ENCODE assay signal across 16 cellular contexts in the genomic region with DNA sequence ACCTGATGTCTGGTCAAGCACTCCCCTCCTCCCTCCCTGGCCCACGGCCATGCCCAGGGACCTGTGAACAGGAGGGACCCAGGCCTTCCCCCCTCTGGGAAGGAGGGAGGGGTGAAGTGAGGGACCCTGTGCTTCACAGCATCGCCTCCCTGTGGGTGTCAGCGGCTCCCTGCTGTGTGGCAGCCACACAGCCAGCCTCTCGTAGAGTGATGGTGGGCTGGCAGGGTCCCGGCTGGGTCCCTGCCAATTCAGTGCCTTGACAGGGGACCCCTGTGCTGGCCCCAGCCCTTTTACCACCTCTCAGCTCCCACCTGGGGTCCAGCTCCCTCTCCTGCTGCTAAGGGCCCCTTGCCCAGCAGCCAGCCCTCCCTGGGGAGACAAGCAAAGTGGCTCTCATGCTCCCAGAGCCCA. TPM values are rescaled to one million over a fixed set of nuclear protein-coding genes. Genes with fewer than 3 reads are reported as not detected.
"Had no signal": no experiment of that assay in that cellular context is flagged by ENCODE, and none has a peak within 500 bp of the region (broad histone marks: within the 10 kb centered on the region; RNA-seq: fewer than 3 reads in every experiment).

No MANE protein-coding gene starts in this region.

- ATAC-seq: left lobe of liver had no signal

- H3K4me1 ChIP-seq: colonic mucosa, sigmoid colon, thyroid gland, vagina had no signal

- H3K4me3 Mint-ChIP-seq: activated B cell treated with CpG ODN at 0.5 μM for 24 hours; activated CD4-positive, alpha-beta T cell treated with anti-CD3 and anti-CD28 coated beads, Interleukin-2, amount 10 ng/mL, durations not matched to agents 7 days and 5 days; nephron had no signal

- DNase-seq: activated B cell treated with CpG ODN at 0.5 μM for 24 hours; activated CD4-positive, alpha-beta T cell treated with anti-CD3 and anti-CD28 coated beads, Interleukin-2, amount 10 ng/mL, durations not matched to agents 7 days and 5 days; activated T-cell treated with anti-CD3 and anti-CD28 coated beads, Interleukin-2, amount 50 U/mL, for 48 hours; colonic mucosa; effector CD8-positive, alpha-beta T cell; foreskin melanocyte; mesenchymal stem cell; sigmoid colon; stimulated activated CD4-positive, alpha-beta T cell treated with anti-CD3 and anti-CD28 coated beads, Interleukin-2, amount 100 ng/mL, for 48 hours; T-helper 1 cell had no signal

- H3K36me3 ChIP-seq: cardiac muscle cell, colonic mucosa, sigmoid colon, thyroid gland, vagina had no signal

- H3K27ac ChIP-seq: cardiac muscle cell, colonic mucosa, sigmoid colon, thyroid gland, vagina had no signal

- H3K27me3 Mint-ChIP-seq: activated B cell treated with CpG ODN at 0.5 μM for 24 hours; activated CD4-positive, alpha-beta T cell treated with anti-CD3 and anti-CD28 coated beads, Interleukin-2, amount 10 ng/mL, durations not matched to agents 7 days and 5 days had no signal

- H3K4me3 ChIP-seq: cardiac muscle cell, colonic mucosa, sigmoid colon, thyroid gland, vagina had no signal

- H3K9me3 ChIP-seq: colonic mucosa, sigmoid colon, thyroid gland, vagina had no signal

- H3K9me3 Mint-ChIP-seq: activated B cell treated with CpG ODN at 0.5 μM for 24 hours; activated CD4-positive, alpha-beta T cell treated with anti-CD3 and anti-CD28 coated beads, Interleukin-2, amount 10 ng/mL, durations not matched to agents 7 days and 5 days; nephron had no signal

- H3K4me1 Mint-ChIP-seq: nephron had no signal

- H3K27me3 ChIP-seq: cardiac muscle cell, colonic mucosa, sigmoid colon, thyroid gland, vagina had no signal

- H3K27ac Mint-ChIP-seq: activated B cell treated with CpG ODN at 0.5 μM for 24 hours; activated CD4-positive, alpha-beta T cell treated with anti-CD3 and anti-CD28 coated beads, Interleukin-2, amount 10 ng/mL, durations not matched to agents 7 days and 5 days; nephron had no signal

RNA-seq across cellular contexts. Expression of a gene that starts 31.3 kb away (rescaled TPM):
- total RNA-seq: activated B cell treated with CpG ODN at 0.5 μM for 24 hours; activated CD4-positive, alpha-beta T cell treated with anti-CD3 and anti-CD28 coated beads, Interleukin-2, amount 10 ng/mL, durations not matched to agents 7 days and 5 days; left lobe of liver; pulmonary artery endothelial cell; vagina had no signal
